In genomic region chr17:20992987-20993862, GRCh38 we compare ENCODE assay signal across 9 cellular contexts. TPM values are rescaled to one million over a fixed set of nuclear protein-coding genes. Genes with fewer than 3 reads are reported as not detected.
DNase-seq lines count a peak whose midpoint lies in the region; ATAC-seq, FAIRE-seq and TF ChIP-seq lines count a peak whose summit lies in the region.
"Had no signal": no experiment of that assay in that cellular context is flagged by ENCODE, and none has a peak within 500 bp of the region (broad histone marks: within the 10 kb centered on the region; RNA-seq: fewer than 3 reads in every experiment).

No MANE protein-coding gene starts in this region.

- H3K36me3 ChIP-seq in Caco-2 (ENCODE audit: control insufficient read depth, insufficient read depth, low read length) (no peaks in the 10 kb centered on the region; the same call in 1 of the 2 replicates), neural progenitor cell (no peaks in the 10 kb centered on the region)

- H3K27me3 Mint-ChIP-seq in Caco-2 (ENCODE audit: insufficient read depth, unreplicated experiment) (no peaks in the 10 kb centered on the region), neural progenitor cell (ENCODE audit: insufficient read depth, low read depth) (peaks cover 8% of the 10 kb centered on the region)
- H3K27me3 Mint-ChIP-seq in activated T-helper 2 cell treated with anti-CD3 and anti-CD28 coated beads, Interferon-gamma antibody, Interleukin-2, Interleukin-4, amounts not matched to agents 10 μg/mL and 5 μg/mL and 100 μg/mL, durations not matched to agents 14 hours and 24 hours and 36 hours (ENCODE audit: low read depth), result no peaks in the 10 kb centered on the region
- H3K27me3 Mint-ChIP-seq: activated naive CD8-positive, alpha-beta T cell had no signal

- no peaks in the 10 kb centered on the region for H3K4me1 Mint-ChIP-seq in Caco-2 (ENCODE audit: low read depth, unreplicated experiment)
- no peaks in the 10 kb centered on the region for H3K4me1 Mint-ChIP-seq in activated T-helper 2 cell treated with anti-CD3 and anti-CD28 coated beads, Interferon-gamma antibody, Interleukin-2, Interleukin-4, amounts not matched to agents 10 μg/mL and 5 μg/mL and 100 μg/mL, durations not matched to agents 14 hours and 24 hours and 36 hours (ENCODE audit: low read depth)
- peaks cover 31% of the 10 kb centered on the region for H3K4me1 Mint-ChIP-seq in neural progenitor cell

- POLR2A ChIA-PET in Caco-2 (lab: Charles Lee), result interaction anchor here (0.6 to 0.8 kb wide), 6 partner anchors 10 to 282 kb away, joined by 3 to 15 read pairs (median 4); no protein-coding TSS in a partner anchor

- no peak overlapping the region for H3K4me3 ChIP-seq in Caco-2 (ENCODE audit: low read depth, low read length)
- H3K4me3 ChIP-seq in neural progenitor cell, result no peak overlapping the region

- TF ChIP-seq CTCF in Caco-2 (IDR thresholded peaks at IDR 0.05; ENCODE audit: insufficient read depth in 1 of 2, low read depth in 1 of 2, low read length in 1 of 2, severe bottlenecking in 1 of 2, unreplicated experiment in 1 of 2) (peak; percentile 86 to 97), neural progenitor cell (IDR thresholded peaks at IDR 0.05) (peak; percentile 87)

- peak; percentile 78 to 87 for DNase-seq in Caco-2
- peak; percentile 21 for DNase-seq in RCC 7860 (ENCODE audit: low spot score)
- DNase-seq in activated T-helper 2 cell treated with anti-CD3 and anti-CD28 coated beads, Interferon-gamma antibody, Interleukin-2, Interleukin-4, amounts not matched to agents 10 μg/mL and 5 μg/mL and 100 μg/mL, durations not matched to agents 14 hours and 24 hours and 36 hours (ENCODE audit: low spot score), result peak; percentile 55
- DNase-seq in fibroblast of the conjunctiva (ENCODE audit: low read depth), result peak; percentile 67
- peak; percentile 85 for DNase-seq in neural progenitor cell (ENCODE audit: low spot score)
- DNase-seq in stromal cell of bone marrow (ENCODE audit: low read depth), result peak; percentile 51

- H3F3A ChIP-seq in neural progenitor cell (ENCODE audit: low read depth), result peaks cover 7% of the 10 kb centered on the region

- CTCF ChIA-PET in Caco-2 (lab: Charles Lee), result interaction anchor here (0.6 to 1.9 kb wide), 14 partner anchors 18 to 787 kb away, joined by 3 to 20 read pairs (median 4); no protein-coding TSS in a partner anchor

- FAIRE-seq in RCC 7860 (lab: Jason Lieb, UNC), result no peak

- no peak overlapping the region for H3K9ac ChIP-seq in neural progenitor cell

- peak overlapping the region; percentile 77 for H3K27ac Mint-ChIP-seq in Caco-2 (ENCODE audit: unreplicated experiment)
- H3K27ac Mint-ChIP-seq in activated T-helper 2 cell treated with anti-CD3 and anti-CD28 coated beads, Interferon-gamma antibody, Interleukin-2, Interleukin-4, amounts not matched to agents 10 μg/mL and 5 μg/mL and 100 μg/mL, durations not matched to agents 14 hours and 24 hours and 36 hours, result no peak overlapping the region
- peak overlapping the region; percentile 94 for H3K27ac Mint-ChIP-seq in neural progenitor cell
- H3K27ac Mint-ChIP-seq: activated naive CD8-positive, alpha-beta T cell had no signal

- H3K4me3 Mint-ChIP-seq in Caco-2 (ENCODE audit: unreplicated experiment) (no peak overlapping the region), neural progenitor cell (peak overlapping the region; percentile 38)
- no peak overlapping the region for H3K4me3 Mint-ChIP-seq in activated T-helper 2 cell treated with anti-CD3 and anti-CD28 coated beads, Interferon-gamma antibody, Interleukin-2, Interleukin-4, amounts not matched to agents 10 μg/mL and 5 μg/mL and 100 μg/mL, durations not matched to agents 14 hours and 24 hours and 36 hours (ENCODE audit: low read depth)
- H3K4me3 Mint-ChIP-seq: activated naive CD8-positive, alpha-beta T cell had no signal

- H3K4me1 ChIP-seq in Caco-2, result no peaks in the 10 kb centered on the region
- peaks cover 6% of the 10 kb centered on the region for H3K4me1 ChIP-seq in neural progenitor cell

- H4K20me1 ChIP-seq in neural progenitor cell (ENCODE audit: low read depth), result peaks cover 6% of the 10 kb centered on the region

- peak overlapping the region; percentile 54 for H3K4me2 ChIP-seq in neural progenitor cell

- no peak overlapping the region for H2AFZ ChIP-seq in neural progenitor cell (replicated peaks)

- intact Hi-C loops in Caco-2 (cut with micrococcal nuclease; ENCODE audit: unreplicated experiment), result loop anchor here (1.0 kb wide), 2 partner anchors 49 to 85 kb away; no protein-coding TSS in a partner anchor
- intact Hi-C loops in activated T-helper 2 cell treated with anti-CD3 and anti-CD28 coated beads, Interferon-gamma antibody, Interleukin-2, Interleukin-4, amounts not matched to agents 10 μg/mL and 5 μg/mL and 100 μg/mL, durations not matched to agents 14 hours and 24 hours and 36 hours (cut with micrococcal nuclease), result loop anchor here (5.0 kb wide), 1 partner anchor 191 kb away; no protein-coding TSS in a partner anchor

- H3K9me3 Mint-ChIP-seq in Caco-2 (ENCODE audit: unreplicated experiment) (no peaks in the 10 kb centered on the region), neural progenitor cell (no peaks in the 10 kb centered on the region)
- no peaks in the 10 kb centered on the region for H3K9me3 Mint-ChIP-seq in activated T-helper 2 cell treated with anti-CD3 and anti-CD28 coated beads, Interferon-gamma antibody, Interleukin-2, Interleukin-4, amounts not matched to agents 10 μg/mL and 5 μg/mL and 100 μg/mL, durations not matched to agents 14 hours and 24 hours and 36 hours

- H3K36me3 Mint-ChIP-seq in Caco-2 (ENCODE audit: insufficient read depth, unreplicated experiment) (peaks cover 25% of the 10 kb centered on the region), neural progenitor cell (peaks cover 9% of the 10 kb centered on the region)
- H3K36me3 Mint-ChIP-seq in activated T-helper 2 cell treated with anti-CD3 and anti-CD28 coated beads, Interferon-gamma antibody, Interleukin-2, Interleukin-4, amounts not matched to agents 10 μg/mL and 5 μg/mL and 100 μg/mL, durations not matched to agents 14 hours and 24 hours and 36 hours (ENCODE audit: low read depth), result no peaks in the 10 kb centered on the region
- H3K36me3 Mint-ChIP-seq: activated naive CD8-positive, alpha-beta T cell had no signal

- peak overlapping the region; percentile 65 for H3K27ac ChIP-seq in neural progenitor cell

- no peaks in the 10 kb centered on the region for H3K79me2 ChIP-seq in neural progenitor cell (ENCODE audit: low read depth)

- H3K27me3 ChIP-seq in Caco-2 (replicated peaks; ENCODE audit: control insufficient read depth, insufficient read depth, low read length) (no peaks in the 10 kb centered on the region), neural progenitor cell (no peaks in the 10 kb centered on the region)

- BruUV-seq in Caco-2 (replicated peaks; lab: Mats Ljungman, UMichigan), result no TSS peak

- H3K9me3 ChIP-seq in Caco-2, result no peaks in the 10 kb centered on the region
- H3K9me3 ChIP-seq in neural progenitor cell (ENCODE audit: low read depth), result no peaks in the 10 kb centered on the region

- ATAC-seq in HG03521 (IDR thresholded peaks at IDR 0.05; ENCODE audit: unreplicated experiment), result peak; percentile 39
- no peak for ATAC-seq in GM21447 (IDR thresholded peaks at IDR 0.05; ENCODE audit: unreplicated experiment)

RNA-seq across cellular contexts. Expression of gene USP22, which starts 49.6 kb away (rescaled TPM):
- total RNA-seq in Caco-2 (2022) (255 and 267 TPM in 2 replicates), neural progenitor cell (ENCODE audit: low replicate concordance) (192 and 244 TPM in 2 replicates)
- 147 and 167 TPM in 2 replicates for total RNA-seq in activated T-helper 2 cell treated with anti-CD3 and anti-CD28 coated beads, Interferon-gamma antibody, Interleukin-2, Interleukin-4, amounts not matched to agents 10 μg/mL and 5 μg/mL and 100 μg/mL, durations not matched to agents 14 hours and 24 hours and 36 hours

Comparison
In these comparisons a context has a peak if more than half of its experiments do, and no peak if none do; other contexts are left out.
1. DNase-seq: peak in every context shown above with its lines; median percentile 85 in neural progenitor cell; 82 in Caco-2; 67 in fibroblast of the conjunctiva; 55 in activated T-helper 2 cell treated with anti-CD3 and anti-CD28 coated beads, Interferon-gamma antibody, Interleukin-2, Interleukin-4, amounts not matched to agents 10 μg/mL and 5 μg/mL and 100 μg/mL, durations not matched to agents 14 hours and 24 hours and 36 hours; 51 in stromal cell of bone marrow; 21 in RCC 7860.